In genomic region chr1:29121516-29121937, GRCh38 we compare ENCODE assay signal across 8 cellular contexts. TPM values are rescaled to one million over a fixed set of nuclear protein-coding genes. Genes with fewer than 3 reads are reported as not detected.
DNase-seq lines count a peak whose midpoint lies in the region; ATAC-seq and TF ChIP-seq lines count a peak whose summit lies in the region.

No MANE protein-coding gene starts in this region.

- peaks cover 7% of the 10 kb centered on the region for H3K36me3 ChIP-seq in BJ (ENCODE audit: control insufficient read depth, insufficient read depth, low read length)
- peaks cover 13% of the 10 kb centered on the region; the same call in 1 of the 2 replicates for H3K36me3 ChIP-seq in HUES6 (ENCODE audit: control insufficient read depth, insufficient read depth, low read length)
- H3K36me3 ChIP-seq in esophagus muscularis mucosa: peaks cover 0 to 12% (median 4%) of the 10 kb centered on the region in 4 donors

- no peak for TF ChIP-seq POLR2A in esophagus muscularis mucosa (IDR thresholded peaks at IDR 0.05; ENCODE audit: low read depth)

- WGBS in esophagus muscularis mucosa: no CpG with 5 or more reads among the region's 59 CpGs

- H3K4me1 ChIP-seq in HUES6 (ENCODE audit: control insufficient read depth, insufficient read depth, low read length) (peaks cover 17% of the 10 kb centered on the region; the same call in 1 of the 2 replicates), esophagus muscularis mucosa (peaks cover 27 to 68% (median 53%) of the 10 kb centered on the region in 4 donors)

- ATAC-seq in HG02981 (IDR thresholded peaks at IDR 0.05; ENCODE audit: unreplicated experiment) (no peak), GM21381 (IDR thresholded peaks at IDR 0.05; ENCODE audit: unreplicated experiment) (no peak)

- TF ChIP-seq EP300 in esophagus muscularis mucosa (IDR thresholded peaks at IDR 0.05): no peak

- peak overlapping the region; percentile 79 for H3K4me3 ChIP-seq in BJ (ENCODE audit: low read depth, low read length)
- H3K4me3 ChIP-seq in HUES6 (ENCODE audit: low read depth, low read length): peak overlapping the region; percentile 97
- peak overlapping the region; percentile 61 to 83 (median 71) for H3K4me3 ChIP-seq in esophagus muscularis mucosa

- H3K4me1 Mint-ChIP-seq in osteocyte (ENCODE audit: unreplicated experiment): peaks cover 17% of the 10 kb centered on the region

- CTCF ChIA-PET in BJ (lab: Yijun Ruan, JAX): interaction anchor here (0.7 to 2.9 kb wide), 13 partner anchors 9 to 239 kb away, joined by 3 to 12 read pairs (median 4); partner anchors contain the start of gene SRSF4

- peak overlapping the region; percentile 48 for H3K4me3 Mint-ChIP-seq in osteocyte (ENCODE audit: unreplicated experiment)

- H3K9ac ChIP-seq in HUES6 (ENCODE audit: low read length): peak overlapping the region; percentile 99

- H3K27ac ChIP-seq in HUES6 (ENCODE audit: low read depth, low read length) (peak overlapping the region; percentile 92; the same call in 1 of the 2 replicates), esophagus muscularis mucosa (replicated peaks in 1 of 4) (peak overlapping the region; percentile 98 to 100 (median 98))

- H3K9me3 Mint-ChIP-seq in osteocyte (ENCODE audit: unreplicated experiment): no peaks in the 10 kb centered on the region

- H3K36me3 Mint-ChIP-seq in osteocyte (ENCODE audit: unreplicated experiment): no peaks in the 10 kb centered on the region

- POLR2A ChIA-PET in BJ (lab: Charles Lee): no interaction called here

- H3K9me3 ChIP-seq in HUES6 (ENCODE audit: control insufficient read depth, insufficient read depth, low read depth, low read length) (no peaks in the 10 kb centered on the region), esophagus muscularis mucosa (no peaks in the 10 kb centered on the region)

- H3K27me3 ChIP-seq in BJ (ENCODE audit: control insufficient read depth, insufficient read depth, low read length) (no peaks in the 10 kb centered on the region), HUES6 (ENCODE audit: control insufficient read depth, insufficient read depth, low read length) (peaks cover 12% of the 10 kb centered on the region; the same call in 1 of the 2 replicates), esophagus muscularis mucosa (peaks cover 0 to 7% (median 3%) of the 10 kb centered on the region in 4 donors)

- no peaks in the 10 kb centered on the region for H3K27me3 Mint-ChIP-seq in osteocyte (ENCODE audit: unreplicated experiment)

- H3K27ac Mint-ChIP-seq in osteocyte (ENCODE audit: unreplicated experiment): no peak overlapping the region

- intact Hi-C loops in esophagus muscularis mucosa (cut with DNase I) (loop anchor here (5.0 kb wide), 1 partner anchor 234 kb away; no protein-coding TSS in a partner anchor), posterior vena cava (cut with DNase I) (loop anchor here in 1 of 2 donors (10.0 kb wide), 1 partner anchor 53 kb away; no protein-coding TSS in a partner anchor)

- no peak for TF ChIP-seq CTCF in BJ (IDR thresholded peaks at IDR 0.05; ENCODE audit: insufficient read depth, low read depth, low read length)
- TF ChIP-seq CTCF in esophagus muscularis mucosa (IDR thresholded peaks at IDR 0.05): no peak
- TF ChIP-seq CTCF in osteocyte (IDR thresholded peaks at IDR 0.05): no peak

- no peak for DNase-seq in BJ (ENCODE audit: low read depth)
- no peak for DNase-seq in esophagus muscularis mucosa (ENCODE audit: extremely low spot score)
- DNase-seq in osteocyte (ENCODE audit: extremely low spot score, unreplicated experiment): no peak
- DNase-seq in posterior vena cava (ENCODE audit: low spot score): no peak
- DNase-seq in NCI-H2081 (lab: John Stamatoyannopoulos, UW): no peak

RNA-seq across cellular contexts. Expression of gene TMEM200B, which starts 2.2 kb away (rescaled TPM):
- polyA plus RNA-seq in BJ (2011; rRNA removed): 16.3 and 18.8 TPM in 2 replicates
- polyA minus RNA-seq in BJ (2011; rRNA and poly(A)+ RNA removed): 6.6 and 6.8 TPM in 2 replicates
- total RNA-seq in esophagus muscularis mucosa (10 to 100 TPM; 14.5 to 44.8 (median 28.2) TPM), osteocyte (19.7 and 22.5 TPM in 2 replicates), posterior vena cava (10 to 100 TPM; 20.8 to 23.6 TPM)
